15 cellular contexts compared by ENCODE assay signal in the genomic region with DNA sequence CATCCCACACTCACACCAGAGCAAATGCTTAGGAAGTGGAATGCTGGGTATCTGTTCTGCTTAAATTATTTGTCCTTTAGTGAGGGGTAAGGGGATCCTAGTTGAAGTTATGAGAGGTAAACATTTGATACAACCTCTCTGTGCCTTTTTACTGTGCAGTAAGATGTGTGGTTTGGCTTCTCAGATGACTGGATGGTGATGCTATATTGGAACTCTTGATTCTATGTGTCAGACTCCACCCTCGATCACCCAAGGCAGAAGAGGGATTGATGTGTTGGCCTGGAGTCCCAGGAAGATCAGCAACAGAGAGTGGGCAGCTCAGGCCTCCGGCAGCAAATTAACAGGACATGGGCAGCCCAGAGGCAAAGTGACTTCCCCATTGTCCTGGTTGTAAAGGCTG.
"Had no signal": no experiment of that assay in that cellular context is flagged by ENCODE, and none has a peak within 500 bp of the region (broad histone marks: within the 10 kb centered on the region; RNA-seq: fewer than 3 reads in every experiment).

No MANE protein-coding gene starts in this region.

- H3K27me3 ChIP-seq: hepatocyte, stomach had no signal

- H3K4me1 Mint-ChIP-seq: activated CD4-positive, alpha-beta T cell treated with anti-CD3 and anti-CD28 coated beads, Interleukin-2, amount 10 ng/mL, durations not matched to agents 7 days and 5 days; WTC11 had no signal

- ATAC-seq: naive thymus-derived CD8-positive, alpha-beta T cell; WTC11 had no signal

- H3K27me3 Mint-ChIP-seq: activated CD4-positive, alpha-beta T cell treated with anti-CD3 and anti-CD28 coated beads, Interleukin-2, amount 10 ng/mL, durations not matched to agents 7 days and 5 days; dendritic cell treated with granulocyte-macrophage colony-stimulating factor and Interleukin-4, amounts not matched to agents 40 ng/mL and 50 ng/mL, for 4 days; naive thymus-derived CD8-positive, alpha-beta T cell had no signal

- H3K4me3 Mint-ChIP-seq: activated CD4-positive, alpha-beta T cell treated with anti-CD3 and anti-CD28 coated beads, Interleukin-2, amount 10 ng/mL, durations not matched to agents 7 days and 5 days; brain; dendritic cell treated with granulocyte-macrophage colony-stimulating factor and Interleukin-4, amounts not matched to agents 40 ng/mL and 50 ng/mL, for 4 days; naive thymus-derived CD8-positive, alpha-beta T cell; WTC11 had no signal

- DNase-seq: activated CD4-positive, alpha-beta T cell treated with anti-CD3 and anti-CD28 coated beads, Interleukin-2, amount 10 ng/mL, durations not matched to agents 7 days and 5 days; activated naive CD4-positive, alpha-beta T cell treated with anti-CD3 and anti-CD28 coated beads, Interleukin-2, amount 50 U/mL, for 16 hours; activated T-cell treated with anti-CD3 and anti-CD28 coated beads for 4 hours; amygdala; cerebellar nuclear complex; naive thymus-derived CD8-positive, alpha-beta T cell; occipital lobe; stimulated activated CD4-positive, alpha-beta T cell treated with anti-CD3 and anti-CD28 coated beads, Interleukin-2, amount 100 ng/mL, for 48 hours; stimulated activated CD8-positive, alpha-beta memory T cell treated with anti-CD3 and anti-CD28 coated beads, Interleukin-4, amount 100 ng/mL, for 48 hours; stomach had no signal

- H3K4me2 ChIP-seq: hepatocyte had no signal

- H3K27ac Mint-ChIP-seq: activated CD4-positive, alpha-beta T cell treated with anti-CD3 and anti-CD28 coated beads, Interleukin-2, amount 10 ng/mL, durations not matched to agents 7 days and 5 days; brain; dendritic cell treated with granulocyte-macrophage colony-stimulating factor and Interleukin-4, amounts not matched to agents 40 ng/mL and 50 ng/mL, for 4 days; WTC11 had no signal

- H3K27ac ChIP-seq: hepatocyte, stomach had no signal

- H3K4me3 ChIP-seq: hepatocyte, stomach had no signal

- H2AFZ ChIP-seq: hepatocyte had no signal

- FAIRE-seq: urothelium cell line had no signal
